ENCODE assay signal across 8 cellular contexts in the genomic region with DNA sequence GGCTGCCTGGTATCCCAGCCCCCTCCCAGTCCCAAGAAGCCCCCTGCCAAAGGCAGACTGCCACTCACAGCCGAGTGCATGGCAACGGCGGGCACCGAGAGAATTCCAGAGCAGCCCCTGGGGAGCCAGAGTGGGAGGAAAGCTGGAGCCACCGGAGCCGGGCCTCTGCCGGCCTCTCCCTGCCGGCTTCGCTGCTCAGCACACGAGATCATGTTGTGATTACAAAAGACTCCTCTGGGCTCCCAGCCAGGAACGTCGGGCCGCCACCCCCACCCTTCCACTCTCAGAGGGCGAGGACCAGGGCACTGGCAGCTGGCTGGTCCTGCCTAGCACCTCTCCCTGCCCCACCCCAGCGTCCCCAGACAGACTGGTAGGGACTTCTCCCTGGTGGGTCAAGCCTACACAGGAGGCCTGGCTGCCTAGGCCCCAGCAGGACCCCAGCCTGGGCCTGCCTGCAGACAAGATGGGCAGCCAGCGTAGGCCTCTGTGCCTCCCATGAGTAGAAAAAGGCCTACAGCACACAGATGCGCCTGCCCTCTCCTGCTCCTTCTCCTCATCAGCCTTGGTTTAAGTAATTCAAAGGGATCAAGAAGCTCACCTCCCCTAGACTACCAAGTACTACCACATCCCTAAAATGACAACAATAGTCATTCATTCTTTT. TPM values are rescaled to one million over a fixed set of nuclear protein-coding genes. Genes with fewer than 3 reads are reported as not detected.
A peak's percentile ranks its signal among the peaks of the same experiment; 100 is the strongest.
DNase-seq lines count a peak whose midpoint lies in the region; ATAC-seq and TF ChIP-seq lines count a peak whose summit lies in the region.

A gene (minus strand): TSS at position 200 of the 661 bp plus-strand sequence. CDS start 120 bp downstream, at position 80.

- no peaks in the 10 kb centered on the region for H3K27me3 ChIP-seq in A673 (replicated peaks; ENCODE audit: insufficient read depth, low read depth, low read length, poor library complexity)
- no peaks in the 10 kb centered on the region for H3K27me3 ChIP-seq in RWPE2 (ENCODE audit: insufficient read depth, poor library complexity, severe bottlenecking)

- TF ChIP-seq CTCF in A673 (conservative IDR thresholded peaks at IDR 0.05; ENCODE audit: low read depth, low read length) (no peak), RWPE2 (IDR thresholded peaks at IDR 0.05; ENCODE audit: poor library complexity, severe bottlenecking) (no peak), epithelial cell of proximal tubule (conservative IDR thresholded peaks at IDR 0.05; ENCODE audit: low read depth, low read length) (no peak), mucosa of descending colon (IDR thresholded peaks at IDR 0.05) (no peak)

- H3K36me3 ChIP-seq in A673 (ENCODE audit: insufficient read depth, low read length, poor library complexity, severe bottlenecking) (no peaks in the 10 kb centered on the region), RWPE2 (ENCODE audit: low read depth) (peaks cover 34% of the 10 kb centered on the region), mucosa of descending colon (ENCODE audit: low read depth) (no peaks in the 10 kb centered on the region)

- intact Hi-C loops in A673 (cut with micrococcal nuclease; ENCODE audit: unreplicated experiment) = loop anchor here (10.0 kb wide), 1 partner anchor 174 kb away; no protein-coding TSS in a partner anchor
- intact Hi-C loops in mucosa of descending colon (cut with DNase I, micrococcal nuclease) = no loop called here

- ATAC-seq in RWPE2 (ENCODE audit: low read depth) = peak; percentile 50
- ATAC-seq in mucosa of descending colon = peak; percentile 78
- ATAC-seq in GM21381 (IDR thresholded peaks at IDR 0.05; ENCODE audit: unreplicated experiment) = no peak
- no peak for ATAC-seq in activated CD4-positive, CD25-positive, alpha-beta regulatory T cell treated with anti-CD3 and anti-CD28 coated beads, Interleukin-2, amount 50 U/mL, for 24 hours
- ATAC-seq in GM21576 (IDR thresholded peaks at IDR 0.05; ENCODE audit: unreplicated experiment) = no peak

- H3K4me3 ChIP-seq in A673 (ENCODE audit: low read depth, low read length, poor library complexity, severe bottlenecking) = peak within 1 kb of the TSS; percentile 17
- peak within 1 kb of the TSS; percentile 39 for H3K4me3 ChIP-seq in RWPE2 (ENCODE audit: severe bottlenecking)
- H3K4me3 ChIP-seq in epithelial cell of proximal tubule (ENCODE audit: low read depth, low read length) = peak within 1 kb of the TSS; percentile 65
- no peak within 1 kb of the TSS for H3K4me3 ChIP-seq in mucosa of descending colon

- POLR2A ChIA-PET in A673 (lab: Charles Lee; ENCODE audit: low non-redundant PET) = interaction anchor here (0.6 kb wide), 2 partner anchors 12 to 538 kb away, joined by 3 to 13 read pairs; no protein-coding TSS in a partner anchor

- CTCF ChIA-PET in A673 (lab: Charles Lee) = interaction anchor here (0.6 to 4.0 kb wide), 8 partner anchors 16 to 94 kb away, joined by 3 to 25 read pairs (median 4); a partner anchor contains a TSS

- peak within 1 kb of the TSS; percentile 87 for H3K27ac ChIP-seq in A673 (ENCODE audit: low read depth, low read length, poor library complexity, severe bottlenecking)
- peak within 1 kb of the TSS; percentile 97 for H3K27ac ChIP-seq in RWPE2 (ENCODE audit: poor library complexity, severe bottlenecking)

- BruUV-seq in A673 (replicated peaks; lab: Mats Ljungman, UMichigan) = no TSS peak

- DNase-seq in A673 (ENCODE audit: low spot score) = peak; percentile 86
- peak; percentile 88 for DNase-seq in HuH-7.5 (ENCODE audit: low spot score)
- DNase-seq in RWPE2 (ENCODE audit: low spot score) = peak; percentile 94
- DNase-seq in epithelial cell of proximal tubule (ENCODE audit: low read depth) = no peak
- peak; percentile 95 to 96 (median 96) for DNase-seq in mucosa of descending colon

- H3K4me1 ChIP-seq in A673 (ENCODE audit: insufficient read depth, low read length, poor library complexity, severe bottlenecking) = peaks cover 51% of the 10 kb centered on the region
- H3K4me1 ChIP-seq in RWPE2 (ENCODE audit: insufficient read depth, poor library complexity, severe bottlenecking) = peaks cover 57% of the 10 kb centered on the region
- H3K4me1 ChIP-seq in mucosa of descending colon (ENCODE audit: low read depth) = peaks cover 74% of the 10 kb centered on the region

- H3K9me3 ChIP-seq in A673 (ENCODE audit: low read depth, low read length, poor library complexity, severe bottlenecking) (no peaks in the 10 kb centered on the region), RWPE2 (ENCODE audit: severe bottlenecking) (no peaks in the 10 kb centered on the region), mucosa of descending colon (no peaks in the 10 kb centered on the region)

RNA-seq across cellular contexts. Expression of the gene that starts here (rescaled TPM):
- total RNA-seq in A673 (2021) (8.6 and 8.9 TPM in 2 replicates), epithelial cell of proximal tubule (4.6 and 10.7 TPM in 2 replicates), mucosa of descending colon (100 to 1,000 TPM in 1 of 3 donors, 10 to 100 TPM in 2; 34.9 to 204 (median 37.2) TPM)

Comparison
In these comparisons a context has a peak if more than half of its experiments do, and no peak if none do; other contexts are left out.
1. ATAC-seq: peak in RWPE2 (single experiment) and mucosa of descending colon (single experiment); none in GM21381 (single experiment), activated CD4-positive, CD25-positive, alpha-beta regulatory T cell treated with anti-CD3 and anti-CD28 coated beads, Interleukin-2, amount 50 U/mL, for 24 hours (0 of 2) and GM21576 (single experiment).